12 cellular contexts compared by ENCODE assay signal in genomic region chr11:121538054-121538453, GRCh38.
DNase-seq lines count a peak whose midpoint lies in the region; ATAC-seq and TF ChIP-seq lines count a peak whose summit lies in the region.
"Had no signal": no experiment of that assay in that cellular context is flagged by ENCODE, and none has a peak within 500 bp of the region (broad histone marks: within the 10 kb centered on the region; RNA-seq: fewer than 3 reads in every experiment).

No MANE protein-coding gene starts in this region.

- no peak overlapping the region for H3K4me3 ChIP-seq in right atrium auricular region
- H3K4me3 ChIP-seq: colonic mucosa, heart left ventricle, thoracic aorta had no signal

- no peaks in the 10 kb centered on the region for H3K36me3 ChIP-seq in right atrium auricular region
- H3K36me3 ChIP-seq: colonic mucosa, thoracic aorta had no signal

- TF ChIP-seq CTCF in right atrium auricular region (IDR thresholded peaks at IDR 0.05): no peak

- H3K27me3 ChIP-seq in right atrium auricular region: no peaks in the 10 kb centered on the region
- H3K27me3 ChIP-seq: colonic mucosa, heart left ventricle had no signal

- no peaks in the 10 kb centered on the region for H3K9me3 Mint-ChIP-seq in activated naive CD8-positive, alpha-beta T cell (ENCODE audit: low read depth)
- H3K9me3 Mint-ChIP-seq in activated naive CD8-positive, alpha-beta T cell treated with anti-CD3 and anti-CD28 coated beads for 36 hours: no peaks in the 10 kb centered on the region
- H3K9me3 Mint-ChIP-seq in stimulated activated effector memory CD8-positive, alpha-beta T cell treated with anti-CD3 and anti-CD28 coated beads, Interleukin-12 subunit alpha, Interleukin-12 subunit beta, amount 100 ng/mL, for 72 hours: no peaks in the 10 kb centered on the region

- no peaks in the 10 kb centered on the region for H3K27me3 Mint-ChIP-seq in activated naive CD8-positive, alpha-beta T cell
- H3K27me3 Mint-ChIP-seq in activated naive CD8-positive, alpha-beta T cell treated with anti-CD3 and anti-CD28 coated beads for 36 hours: no peaks in the 10 kb centered on the region

- H3K27ac Mint-ChIP-seq in activated naive CD8-positive, alpha-beta T cell: peak overlapping the region; percentile 52
- no peak overlapping the region for H3K27ac Mint-ChIP-seq in activated naive CD8-positive, alpha-beta T cell treated with anti-CD3 and anti-CD28 coated beads for 36 hours
- no peak overlapping the region for H3K27ac Mint-ChIP-seq in stimulated activated effector memory CD8-positive, alpha-beta T cell treated with anti-CD3 and anti-CD28 coated beads, Interleukin-12 subunit alpha, Interleukin-12 subunit beta, amount 100 ng/mL, for 72 hours

- no peaks in the 10 kb centered on the region for H3K9me3 ChIP-seq in right atrium auricular region
- H3K9me3 ChIP-seq: colonic mucosa, heart left ventricle, thoracic aorta had no signal

- H3K4me1 ChIP-seq in right atrium auricular region: no peaks in the 10 kb centered on the region
- H3K4me1 ChIP-seq: colonic mucosa had no signal

- DNase-seq in activated naive CD8-positive, alpha-beta T cell treated with anti-CD3 and anti-CD28 coated beads for 36 hours: no peak
- no peak for DNase-seq in stimulated activated effector memory CD8-positive, alpha-beta T cell treated with anti-CD3 and anti-CD28 coated beads, Interleukin-12 subunit alpha, Interleukin-12 subunit beta, amount 100 ng/mL, for 72 hours (ENCODE audit: low spot score in 2 of 2)
- DNase-seq in NCI-H187 treated with DMSO at 0.1 percent for 48 hours (lab: John Stamatoyannopoulos, UW) (no peak), right atrium auricular region (ENCODE audit: low spot score) (no peak), D341Med (ENCODE audit: low spot score) (no peak)
- DNase-seq: colonic mucosa, heart left ventricle, NCI-H345 had no signal

- H3K4me1 Mint-ChIP-seq in activated naive CD8-positive, alpha-beta T cell (ENCODE audit: low read depth): peaks cover 76% of the 10 kb centered on the region
- peaks cover 56% of the 10 kb centered on the region for H3K4me1 Mint-ChIP-seq in activated naive CD8-positive, alpha-beta T cell treated with anti-CD3 and anti-CD28 coated beads for 36 hours
- H3K4me1 Mint-ChIP-seq in stimulated activated effector memory CD8-positive, alpha-beta T cell treated with anti-CD3 and anti-CD28 coated beads, Interleukin-12 subunit alpha, Interleukin-12 subunit beta, amount 100 ng/mL, for 72 hours: peaks cover 46% of the 10 kb centered on the region

- H3K36me3 Mint-ChIP-seq in activated naive CD8-positive, alpha-beta T cell: peaks cover 21% of the 10 kb centered on the region
- peaks cover 43% of the 10 kb centered on the region for H3K36me3 Mint-ChIP-seq in activated naive CD8-positive, alpha-beta T cell treated with anti-CD3 and anti-CD28 coated beads for 36 hours
- peaks cover 42% of the 10 kb centered on the region for H3K36me3 Mint-ChIP-seq in stimulated activated effector memory CD8-positive, alpha-beta T cell treated with anti-CD3 and anti-CD28 coated beads, Interleukin-12 subunit alpha, Interleukin-12 subunit beta, amount 100 ng/mL, for 72 hours

- H3K27ac ChIP-seq in right atrium auricular region: no peak overlapping the region
- H3K27ac ChIP-seq: colonic mucosa, heart left ventricle, thoracic aorta had no signal

- no peak overlapping the region for H3K4me3 Mint-ChIP-seq in activated naive CD8-positive, alpha-beta T cell
- H3K4me3 Mint-ChIP-seq in activated naive CD8-positive, alpha-beta T cell treated with anti-CD3 and anti-CD28 coated beads for 36 hours: no peak overlapping the region
- no peak overlapping the region for H3K4me3 Mint-ChIP-seq in stimulated activated effector memory CD8-positive, alpha-beta T cell treated with anti-CD3 and anti-CD28 coated beads, Interleukin-12 subunit alpha, Interleukin-12 subunit beta, amount 100 ng/mL, for 72 hours

- peak; percentile 79 for ATAC-seq in GM21529 (IDR thresholded peaks at IDR 0.05; ENCODE audit: unreplicated experiment)
- ATAC-seq in HG03457 (IDR thresholded peaks at IDR 0.05; ENCODE audit: unreplicated experiment): peak; percentile 57
- peak; percentile 65 for ATAC-seq in stimulated activated effector memory CD8-positive, alpha-beta T cell treated with anti-CD3 and anti-CD28 coated beads, Interleukin-12 subunit alpha, Interleukin-12 subunit beta, amount 100 ng/mL, for 72 hours
- ATAC-seq: heart left ventricle had no signal
